1 cellular context compared by ENCODE assay signal in the genomic region with DNA sequence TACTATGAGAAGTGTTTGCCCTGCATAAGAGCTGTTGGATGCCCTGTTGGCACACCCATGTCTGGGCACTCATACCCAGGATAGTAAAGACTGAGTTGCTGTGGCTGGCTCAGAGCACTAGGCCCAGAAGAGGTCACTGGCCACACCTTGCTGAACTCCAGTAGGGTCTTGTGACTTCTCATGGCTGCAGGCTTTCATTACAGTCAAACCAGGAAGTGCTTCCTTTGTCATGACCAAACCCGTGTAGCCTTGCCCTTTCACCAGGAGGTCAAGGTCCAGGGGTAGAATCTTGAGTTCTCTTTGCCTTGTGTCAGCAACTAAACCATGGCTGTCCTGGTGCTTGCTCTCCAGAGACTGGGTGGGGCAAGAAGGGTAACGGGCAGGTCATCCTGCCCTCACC.
TF ChIP-seq lines count a peak whose summit lies in the region.

No MANE protein-coding gene starts in this region.

TF ChIP-seq in K562, 482 proteins besides CTCF, POLR2A, EP300 and RAD21 (continued from another document):
- TF ChIP-seq, protein P1, sequence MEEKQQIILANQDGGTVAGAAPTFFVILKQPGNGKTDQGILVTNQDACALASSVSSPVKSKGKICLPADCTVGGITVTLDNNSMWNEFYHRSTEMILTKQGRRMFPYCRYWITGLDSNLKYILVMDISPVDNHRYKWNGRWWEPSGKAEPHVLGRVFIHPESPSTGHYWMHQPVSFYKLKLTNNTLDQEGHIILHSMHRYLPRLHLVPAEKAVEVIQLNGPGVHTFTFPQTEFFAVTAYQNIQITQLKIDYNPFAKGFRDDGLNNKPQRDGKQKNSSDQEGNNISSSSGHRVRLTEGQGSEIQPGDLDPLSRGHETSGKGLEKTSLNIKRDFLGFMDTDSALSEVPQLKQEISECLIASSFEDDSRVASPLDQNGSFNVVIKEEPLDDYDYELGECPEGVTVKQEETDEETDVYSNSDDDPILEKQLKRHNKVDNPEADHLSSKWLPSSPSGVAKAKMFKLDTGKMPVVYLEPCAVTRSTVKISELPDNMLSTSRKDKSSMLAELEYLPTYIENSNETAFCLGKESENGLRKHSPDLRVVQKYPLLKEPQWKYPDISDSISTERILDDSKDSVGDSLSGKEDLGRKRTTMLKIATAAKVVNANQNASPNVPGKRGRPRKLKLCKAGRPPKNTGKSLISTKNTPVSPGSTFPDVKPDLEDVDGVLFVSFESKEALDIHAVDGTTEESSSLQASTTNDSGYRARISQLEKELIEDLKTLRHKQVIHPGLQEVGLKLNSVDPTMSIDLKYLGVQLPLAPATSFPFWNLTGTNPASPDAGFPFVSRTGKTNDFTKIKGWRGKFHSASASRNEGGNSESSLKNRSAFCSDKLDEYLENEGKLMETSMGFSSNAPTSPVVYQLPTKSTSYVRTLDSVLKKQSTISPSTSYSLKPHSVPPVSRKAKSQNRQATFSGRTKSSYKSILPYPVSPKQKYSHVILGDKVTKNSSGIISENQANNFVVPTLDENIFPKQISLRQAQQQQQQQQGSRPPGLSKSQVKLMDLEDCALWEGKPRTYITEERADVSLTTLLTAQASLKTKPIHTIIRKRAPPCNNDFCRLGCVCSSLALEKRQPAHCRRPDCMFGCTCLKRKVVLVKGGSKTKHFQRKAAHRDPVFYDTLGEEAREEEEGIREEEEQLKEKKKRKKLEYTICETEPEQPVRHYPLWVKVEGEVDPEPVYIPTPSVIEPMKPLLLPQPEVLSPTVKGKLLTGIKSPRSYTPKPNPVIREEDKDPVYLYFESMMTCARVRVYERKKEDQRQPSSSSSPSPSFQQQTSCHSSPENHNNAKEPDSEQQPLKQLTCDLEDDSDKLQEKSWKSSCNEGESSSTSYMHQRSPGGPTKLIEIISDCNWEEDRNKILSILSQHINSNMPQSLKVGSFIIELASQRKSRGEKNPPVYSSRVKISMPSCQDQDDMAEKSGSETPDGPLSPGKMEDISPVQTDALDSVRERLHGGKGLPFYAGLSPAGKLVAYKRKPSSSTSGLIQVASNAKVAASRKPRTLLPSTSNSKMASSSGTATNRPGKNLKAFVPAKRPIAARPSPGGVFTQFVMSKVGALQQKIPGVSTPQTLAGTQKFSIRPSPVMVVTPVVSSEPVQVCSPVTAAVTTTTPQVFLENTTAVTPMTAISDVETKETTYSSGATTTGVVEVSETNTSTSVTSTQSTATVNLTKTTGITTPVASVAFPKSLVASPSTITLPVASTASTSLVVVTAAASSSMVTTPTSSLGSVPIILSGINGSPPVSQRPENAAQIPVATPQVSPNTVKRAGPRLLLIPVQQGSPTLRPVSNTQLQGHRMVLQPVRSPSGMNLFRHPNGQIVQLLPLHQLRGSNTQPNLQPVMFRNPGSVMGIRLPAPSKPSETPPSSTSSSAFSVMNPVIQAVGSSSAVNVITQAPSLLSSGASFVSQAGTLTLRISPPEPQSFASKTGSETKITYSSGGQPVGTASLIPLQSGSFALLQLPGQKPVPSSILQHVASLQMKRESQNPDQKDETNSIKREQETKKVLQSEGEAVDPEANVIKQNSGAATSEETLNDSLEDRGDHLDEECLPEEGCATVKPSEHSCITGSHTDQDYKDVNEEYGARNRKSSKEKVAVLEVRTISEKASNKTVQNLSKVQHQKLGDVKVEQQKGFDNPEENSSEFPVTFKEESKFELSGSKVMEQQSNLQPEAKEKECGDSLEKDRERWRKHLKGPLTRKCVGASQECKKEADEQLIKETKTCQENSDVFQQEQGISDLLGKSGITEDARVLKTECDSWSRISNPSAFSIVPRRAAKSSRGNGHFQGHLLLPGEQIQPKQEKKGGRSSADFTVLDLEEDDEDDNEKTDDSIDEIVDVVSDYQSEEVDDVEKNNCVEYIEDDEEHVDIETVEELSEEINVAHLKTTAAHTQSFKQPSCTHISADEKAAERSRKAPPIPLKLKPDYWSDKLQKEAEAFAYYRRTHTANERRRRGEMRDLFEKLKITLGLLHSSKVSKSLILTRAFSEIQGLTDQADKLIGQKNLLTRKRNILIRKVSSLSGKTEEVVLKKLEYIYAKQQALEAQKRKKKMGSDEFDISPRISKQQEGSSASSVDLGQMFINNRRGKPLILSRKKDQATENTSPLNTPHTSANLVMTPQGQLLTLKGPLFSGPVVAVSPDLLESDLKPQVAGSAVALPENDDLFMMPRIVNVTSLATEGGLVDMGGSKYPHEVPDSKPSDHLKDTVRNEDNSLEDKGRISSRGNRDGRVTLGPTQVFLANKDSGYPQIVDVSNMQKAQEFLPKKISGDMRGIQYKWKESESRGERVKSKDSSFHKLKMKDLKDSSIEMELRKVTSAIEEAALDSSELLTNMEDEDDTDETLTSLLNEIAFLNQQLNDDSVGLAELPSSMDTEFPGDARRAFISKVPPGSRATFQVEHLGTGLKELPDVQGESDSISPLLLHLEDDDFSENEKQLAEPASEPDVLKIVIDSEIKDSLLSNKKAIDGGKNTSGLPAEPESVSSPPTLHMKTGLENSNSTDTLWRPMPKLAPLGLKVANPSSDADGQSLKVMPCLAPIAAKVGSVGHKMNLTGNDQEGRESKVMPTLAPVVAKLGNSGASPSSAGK (IDR thresholded peaks at IDR 0.05): no peak
- TF ChIP-seq, protein P2, sequence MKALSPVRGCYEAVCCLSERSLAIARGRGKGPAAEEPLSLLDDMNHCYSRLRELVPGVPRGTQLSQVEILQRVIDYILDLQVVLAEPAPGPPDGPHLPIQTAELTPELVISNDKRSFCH (CRISPR knock-in tag; IDR thresholded peaks at IDR 0.05): no peak
- TF ChIP-seq, protein P2 (tag; IDR thresholded peaks at IDR 0.05): 0 out of 2 replicates have a peak, but pooled peaks have one; percentile 33
- TF ChIP-seq, protein P3, sequence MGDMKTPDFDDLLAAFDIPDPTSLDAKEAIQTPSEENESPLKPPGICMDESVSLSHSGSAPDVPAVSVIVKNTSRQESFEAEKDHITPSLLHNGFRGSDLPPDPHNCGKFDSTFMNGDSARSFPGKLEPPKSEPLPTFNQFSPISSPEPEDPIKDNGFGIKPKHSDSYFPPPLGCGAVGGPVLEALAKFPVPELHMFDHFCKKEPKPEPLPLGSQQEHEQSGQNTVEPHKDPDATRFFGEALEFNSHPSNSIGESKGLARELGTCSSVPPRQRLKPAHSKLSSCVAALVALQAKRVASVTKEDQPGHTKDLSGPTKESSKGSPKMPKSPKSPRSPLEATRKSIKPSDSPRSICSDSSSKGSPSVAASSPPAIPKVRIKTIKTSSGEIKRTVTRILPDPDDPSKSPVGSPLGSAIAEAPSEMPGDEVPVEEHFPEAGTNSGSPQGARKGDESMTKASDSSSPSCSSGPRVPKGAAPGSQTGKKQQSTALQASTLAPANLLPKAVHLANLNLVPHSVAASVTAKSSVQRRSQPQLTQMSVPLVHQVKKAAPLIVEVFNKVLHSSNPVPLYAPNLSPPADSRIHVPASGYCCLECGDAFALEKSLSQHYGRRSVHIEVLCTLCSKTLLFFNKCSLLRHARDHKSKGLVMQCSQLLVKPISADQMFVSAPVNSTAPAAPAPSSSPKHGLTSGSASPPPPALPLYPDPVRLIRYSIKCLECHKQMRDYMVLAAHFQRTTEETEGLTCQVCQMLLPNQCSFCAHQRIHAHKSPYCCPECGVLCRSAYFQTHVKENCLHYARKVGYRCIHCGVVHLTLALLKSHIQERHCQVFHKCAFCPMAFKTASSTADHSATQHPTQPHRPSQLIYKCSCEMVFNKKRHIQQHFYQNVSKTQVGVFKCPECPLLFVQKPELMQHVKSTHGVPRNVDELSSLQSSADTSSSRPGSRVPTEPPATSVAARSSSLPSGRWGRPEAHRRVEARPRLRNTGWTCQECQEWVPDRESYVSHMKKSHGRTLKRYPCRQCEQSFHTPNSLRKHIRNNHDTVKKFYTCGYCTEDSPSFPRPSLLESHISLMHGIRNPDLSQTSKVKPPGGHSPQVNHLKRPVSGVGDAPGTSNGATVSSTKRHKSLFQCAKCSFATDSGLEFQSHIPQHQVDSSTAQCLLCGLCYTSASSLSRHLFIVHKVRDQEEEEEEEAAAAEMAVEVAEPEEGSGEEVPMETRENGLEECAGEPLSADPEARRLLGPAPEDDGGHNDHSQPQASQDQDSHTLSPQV (IDR thresholded peaks at IDR 0.05): 0 out of 2 replicates have a peak, but pooled peaks have one; percentile 30
- TF ChIP-seq SMAD4 (CRISPR knock-in tag; conservative IDR thresholded peaks at IDR 0.05): peak; percentile 28; the same call in 1 of the 2 replicates
TF ChIP-seq in K562: peak in this region for 6.
